In the genomic region with DNA sequence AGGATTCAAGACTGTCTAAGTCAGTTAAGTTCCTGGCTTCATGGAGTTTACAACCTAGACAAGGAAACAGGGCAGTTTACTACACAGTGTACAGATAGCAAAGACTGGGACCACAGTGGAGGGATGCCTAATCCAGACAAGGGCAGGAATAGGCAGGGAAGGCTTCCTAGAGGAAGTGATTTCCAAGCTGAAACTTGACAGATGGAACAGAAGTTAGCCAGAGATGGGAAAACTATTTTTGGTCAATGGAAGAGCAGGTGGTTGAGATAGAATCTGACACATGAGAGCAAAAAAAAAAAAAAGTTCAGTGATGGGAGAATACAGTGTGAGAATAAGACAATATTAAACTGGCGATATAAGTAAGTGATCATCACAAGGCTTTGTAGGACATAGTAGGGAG, we compare ENCODE assay signal across 11 cellular contexts. TPM values are rescaled to one million over a fixed set of nuclear protein-coding genes. Genes with fewer than 3 reads are reported as not detected.
DNase-seq lines count a peak whose midpoint lies in the region; ATAC-seq, FAIRE-seq and TF ChIP-seq lines count a peak whose summit lies in the region.
"Had no signal": no experiment of that assay in that cellular context is flagged by ENCODE, and none has a peak within 500 bp of the region (broad histone marks: within the 10 kb centered on the region; RNA-seq: fewer than 3 reads in every experiment).

No MANE protein-coding gene starts in this region.

- no peak overlapping the region for H4K91ac ChIP-seq in H1 (replicated peaks; ENCODE audit: insufficient read length, low read length)
- H4K91ac ChIP-seq in neuronal stem cell (ENCODE audit: low read depth, low read length, poor library complexity): no peak overlapping the region

- peak overlapping the region; percentile 85; the same call in 1 of the 2 replicates for H3K27ac ChIP-seq in DOHH2 (ENCODE audit: low read depth, low read length)
- peak overlapping the region; percentile 84 for H3K27ac ChIP-seq in OCI-LY1 (ENCODE audit: low read depth, low read length, poor library complexity, severe bottlenecking)
- peak overlapping the region; percentile 89; the same call in 1 of the 2 replicates for H3K27ac ChIP-seq in H1 (ENCODE audit: low read depth, low read length)
- no peak overlapping the region for H3K27ac ChIP-seq in neuronal stem cell (replicated peaks; ENCODE audit: low read length)
- H3K27ac ChIP-seq: neutrophil had no signal

- H3K36me3 ChIP-seq in DOHH2 (ENCODE audit: control insufficient read depth, low read length) (peaks cover 72% of the 10 kb centered on the region), OCI-LY1 (ENCODE audit: insufficient read depth, low read length) (peaks cover 51% of the 10 kb centered on the region), H1 (ENCODE audit: control insufficient read depth in 2 of 4, insufficient read depth in 4 of 4, low read length in 3 of 4) (peaks cover 14 to 53% (median 29%) of the 10 kb centered on the region in 4 experiments), neuronal stem cell (replicated peaks in 1 of 2; ENCODE audit: control insufficient read depth in 2 of 2, insufficient read depth in 2 of 2, low read length in 2 of 2) (peaks cover 18 to 68% of the 10 kb centered on the region in 2 donors)

- 83% methylated on average over 1 of the region's 1 CpG; no CpG with 5 or more reads in 1 of the 2 experiments for WGBS in H1 (ENCODE audit: extremely low coverage in 1 of 2, insufficient coverage in 1 of 2, insufficient read length in 1 of 2, insufficient replicate concordance in 2 of 2, low coverage in 1 of 2, low lambda C conversion rate in 2 of 2, missing lambda C conversion rate in 1 of 2), 2 experiments
- no CpG with 5 or more reads among the region's 1 CpG for WGBS in neuronal stem cell (ENCODE audit: extremely low coverage in 2 of 2, insufficient read length in 2 of 2, insufficient replicate concordance in 1 of 2), 2 donors

- H3K23ac ChIP-seq in H1 (ENCODE audit: insufficient read length) (no peak overlapping the region), neuronal stem cell (ENCODE audit: low read depth, low read length, poor library complexity) (no peak overlapping the region)

- H2BK120ac ChIP-seq in H1 (replicated peaks; ENCODE audit: low read depth, low read length) (no peak overlapping the region), neuronal stem cell (ENCODE audit: low read depth, low read length) (no peak overlapping the region)

- H3K4ac ChIP-seq in H1 (replicated peaks; ENCODE audit: insufficient read length, low read depth, low read length): no peak overlapping the region
- no peak overlapping the region for H3K4ac ChIP-seq in neuronal stem cell (ENCODE audit: low read length)

- DNase-seq in H1 (ENCODE audit: low read depth in 1 of 2, low spot score in 2 of 2) (no peak), neuronal stem cell (ENCODE audit: low spot score) (no peak), MV-4-11 (lab: John Stamatoyannopoulos, UW) (no peak), occipital lobe (lab: John Stamatoyannopoulos, UW) (no peak)
- DNase-seq in stimulated activated CD4-positive, alpha-beta T cell treated with anti-CD3 and anti-CD28 coated beads, Interleukin-2, amount 100 ng/mL, for 24 hours: no peak
- DNase-seq: NCI-H1105 treated with DMSO at 0.1 percent for 48 hours had no signal

- no peak for TF ChIP-seq POLR2A in H1 (IDR thresholded peaks at IDR 0.05; ENCODE audit: control extremely low read depth in 1 of 2, low read depth in 2 of 2, low read length in 2 of 2)

- no peak overlapping the region for H3K56ac ChIP-seq in H1 (replicated peaks; ENCODE audit: insufficient read length, low read depth, low read length)

- ATAC-seq in GM21825 (IDR thresholded peaks at IDR 0.05; ENCODE audit: unreplicated experiment): no peak

- H3K9ac ChIP-seq in OCI-LY1 (ENCODE audit: low read length) (peak overlapping the region; percentile 86), H1 (replicated peaks in 1 of 4; ENCODE audit: extremely low read depth in 1 of 4, low read depth in 3 of 4, low read length in 3 of 4) (peak overlapping the region; percentile 55 to 97 (median 91); a peak in 5 of 7 replicates), neuronal stem cell (ENCODE audit: low read depth, low read length, poor library complexity) (no peak overlapping the region)

- CTCF ChIA-PET in H1 (lab: Charles Lee; ENCODE audit: partially characterized antibody): no interaction called here

- H3K4me2 ChIP-seq in DOHH2 (ENCODE audit: low read length) (peak overlapping the region; percentile 86), OCI-LY1 (ENCODE audit: low read length) (peak overlapping the region; percentile 88), H1 (ENCODE audit: insufficient read depth in 1 of 2, low read depth in 2 of 2, low read length in 2 of 2) (peak overlapping the region; percentile 88 to 89), neuronal stem cell (ENCODE audit: insufficient read depth, low read length, poor library complexity, severe bottlenecking) (peak overlapping the region; percentile 53)

- H3K9me2 ChIP-seq in DOHH2 (replicated peaks; ENCODE audit: control insufficient read depth, low read length): no peaks in the 10 kb centered on the region
- H3K9me2 ChIP-seq in OCI-LY1 (ENCODE audit: low read depth, low read length): no peaks in the 10 kb centered on the region

- H2BK5ac ChIP-seq in H1 (ENCODE audit: low read depth, low read length) (no peak overlapping the region), neuronal stem cell (ENCODE audit: low read length) (no peak overlapping the region)

- H3K79me1 ChIP-seq in H1 (ENCODE audit: low read depth, low read length): peaks cover 15% of the 10 kb centered on the region
- peaks cover 9% of the 10 kb centered on the region for H3K79me1 ChIP-seq in neuronal stem cell (ENCODE audit: low read depth, low read length)

- TF ChIP-seq CTCF in DOHH2 (IDR thresholded peaks at IDR 0.05; ENCODE audit: low read depth, low read length, poor library complexity, severe bottlenecking) (no peak), OCI-LY1 (IDR thresholded peaks at IDR 0.05; ENCODE audit: low read length) (no peak), H1 (IDR thresholded peaks at IDR 0.05; ENCODE audit: control extremely low read depth in 1 of 3, insufficient read depth in 1 of 3, low read depth in 1 of 3, low read length in 3 of 3) (no peak)

- no peak overlapping the region for H3K14ac ChIP-seq in H1 (ENCODE audit: insufficient read length)
- H3K14ac ChIP-seq in neuronal stem cell (ENCODE audit: low read length): no peak overlapping the region

- no peak for TF ChIP-seq RAD21 in H1 (IDR thresholded peaks at IDR 0.05 in 1 of 2, conservative IDR thresholded peaks at IDR 0.05 in 1 of 2; ENCODE audit: low read depth in 2 of 2, low read length in 2 of 2)

- H3K79me2 ChIP-seq in DOHH2 (ENCODE audit: control insufficient read depth, low read length): peaks cover 62% of the 10 kb centered on the region
- H3K79me2 ChIP-seq in OCI-LY1 (ENCODE audit: insufficient read depth, low read length): peaks cover 25% of the 10 kb centered on the region
- H3K79me2 ChIP-seq in H1 (ENCODE audit: control insufficient read depth in 1 of 2, insufficient read depth in 2 of 2, low read length in 2 of 2): peaks cover 6 to 40% of the 10 kb centered on the region in 2 experiments; a peak in 3 of 4 replicates

- no peak overlapping the region for H3K18ac ChIP-seq in H1 (ENCODE audit: extremely low read depth, low read length)
- no peak overlapping the region for H3K18ac ChIP-seq in neuronal stem cell (ENCODE audit: low read length)

- H3K9me3 ChIP-seq in DOHH2 (ENCODE audit: control insufficient read depth, insufficient read depth, low read length) (no peaks in the 10 kb centered on the region), OCI-LY1 (ENCODE audit: low read length) (no peaks in the 10 kb centered on the region), H1 (ENCODE audit: insufficient read depth in 2 of 2, low read depth in 1 of 2, low read length in 1 of 2) (no peaks in the 10 kb centered on the region), neuronal stem cell (replicated peaks in 1 of 2; ENCODE audit: control insufficient read depth in 2 of 2, insufficient read depth in 1 of 2, low read depth in 1 of 2, low read length in 2 of 2) (peaks cover 0 to 3% of the 10 kb centered on the region in 2 donors)
- H3K9me3 ChIP-seq: neutrophil had no signal

- FAIRE-seq in H1 (lab: Jason Lieb, UNC): no peak
- FAIRE-seq: GM19239 had no signal

- no peak overlapping the region for H2BK20ac ChIP-seq in H1 (ENCODE audit: low read length)

- peaks cover 10% of the 10 kb centered on the region; the same call in 1 of the 2 replicates for H3K23me2 ChIP-seq in H1 (ENCODE audit: low read depth, low read length)

- H2BK15ac ChIP-seq in H1 (ENCODE audit: low read length) (no peak overlapping the region), neuronal stem cell (ENCODE audit: low read length) (no peak overlapping the region)

- H3K27me3 ChIP-seq in DOHH2 (ENCODE audit: control insufficient read depth, low read length) (no peaks in the 10 kb centered on the region), OCI-LY1 (ENCODE audit: insufficient read depth, low read length) (no peaks in the 10 kb centered on the region), H1 (replicated peaks in 1 of 4; ENCODE audit: control insufficient read depth in 3 of 4, extremely low read depth in 1 of 4, insufficient read depth in 3 of 4, low read length in 3 of 4) (no peaks in the 10 kb centered on the region), neuronal stem cell (ENCODE audit: control insufficient read depth in 3 of 3, insufficient read depth in 3 of 3, low read depth in 1 of 3, low read length in 3 of 3) (no peaks in the 10 kb centered on the region)
- H3K27me3 ChIP-seq: neutrophil had no signal

- H4K8ac ChIP-seq in H1 (ENCODE audit: extremely low read depth, insufficient read depth, low read length): no peak overlapping the region
- no peak overlapping the region for H4K8ac ChIP-seq in neuronal stem cell (ENCODE audit: low read depth, low read length)

- H3K4me1 ChIP-seq in DOHH2 (ENCODE audit: control insufficient read depth, low read length) (peaks cover 27% of the 10 kb centered on the region), OCI-LY1 (ENCODE audit: insufficient read depth, low read length, severe bottlenecking) (peaks cover 28% of the 10 kb centered on the region), H1 (replicated peaks in 1 of 4; ENCODE audit: control insufficient read depth in 3 of 4, insufficient read depth in 4 of 4, low read length in 3 of 4) (peaks cover 4 to 12% (median 7%) of the 10 kb centered on the region in 4 experiments; a peak in 6 of 7 replicates), neuronal stem cell (ENCODE audit: control insufficient read depth in 2 of 2, insufficient read depth in 1 of 2, low read depth in 1 of 2, low read length in 2 of 2) (peaks cover 6 to 7% of the 10 kb centered on the region in 2 donors)

- H2AK5ac ChIP-seq in H1 (ENCODE audit: low read depth, low read length) (no peak overlapping the region), neuronal stem cell (ENCODE audit: low read depth, low read length) (no peak overlapping the region)

- no peaks in the 10 kb centered on the region for H4K20me1 ChIP-seq in DOHH2 (ENCODE audit: control insufficient read depth, insufficient read depth, low read depth, low read length)
- no peaks in the 10 kb centered on the region for H4K20me1 ChIP-seq in OCI-LY1 (ENCODE audit: insufficient read depth, low read length)
- peaks cover 5 to 6% of the 10 kb centered on the region in 2 experiments for H4K20me1 ChIP-seq in H1 (replicated peaks in 1 of 2; ENCODE audit: control insufficient read depth in 1 of 2, insufficient read depth in 2 of 2, low read length in 2 of 2)

- POLR2A ChIA-PET in H1 (lab: Charles Lee; ENCODE audit: partially characterized antibody): interaction anchor here (0.7 to 7.8 kb wide), 4 partner anchors 9 to 91 kb away, joined by 3 to 55 read pairs (median 4); no protein-coding TSS in a partner anchor

- peaks cover 12% of the 10 kb centered on the region for H3F3A ChIP-seq in DOHH2 (ENCODE audit: control insufficient read depth, insufficient read depth)
- no peaks in the 10 kb centered on the region for H3F3A ChIP-seq in OCI-LY1 (ENCODE audit: insufficient read depth, low read length)

- H2AFZ ChIP-seq in OCI-LY1 (ENCODE audit: low read length): no peak overlapping the region
- H2AFZ ChIP-seq in H1 (ENCODE audit: low read length): no peak overlapping the region
- no peak overlapping the region for H2AFZ ChIP-seq in neuronal stem cell (ENCODE audit: low read length)

- no peak for TF ChIP-seq EP300 in H1 (IDR thresholded peaks at IDR 0.05; ENCODE audit: borderline replicate concordance in 1 of 2, low read depth in 2 of 2, low read length in 2 of 2)

- H4K5ac ChIP-seq in H1 (ENCODE audit: insufficient read length, low read depth, low read length): no peak overlapping the region

- H2BK12ac ChIP-seq in H1 (ENCODE audit: low read depth, low read length): no peak overlapping the region
- no peak overlapping the region for H2BK12ac ChIP-seq in neuronal stem cell (ENCODE audit: low read length)

- peak overlapping the region; percentile 91 for H3K4me3 ChIP-seq in DOHH2 (ENCODE audit: low read length)
- peak overlapping the region; percentile 69 for H3K4me3 ChIP-seq in OCI-LY1 (ENCODE audit: low read depth, low read length, poor library complexity, severe bottlenecking)
- peak overlapping the region; percentile 57 to 100 (median 89) for H3K4me3 ChIP-seq in H1 (ENCODE audit: extremely low read depth in 1 of 4, insufficient read depth in 2 of 4, low read depth in 3 of 4, low read length in 4 of 4)
- H3K4me3 ChIP-seq in neuronal stem cell (ENCODE audit: low read length in 2 of 2): peak overlapping the region in 1 of 2 donors; percentile 60

RNA-seq across cellular contexts. Expression of a gene that starts 1.3 kb away (rescaled TPM):
- 177 TPM in 2 replicates for total RNA-seq in H1 (2021; fragmentation: NEBNext Ultra II Directional; extraction: Animal tissue kit (Norgen Biotek cat#: 25700))
- 371 and 380 TPM in 2 replicates for polyA plus RNA-seq in H1 (2011; rRNA removed)
- 332 TPM for polyA plus RNA-seq in H1 (2011; cell fraction: cytosol; rRNA removed)
- polyA plus RNA-seq in H1 (2011; cell fraction: nucleus; rRNA removed): 200 TPM
- 185 to 267 TPM (median 211 TPM) in 4 replicates for polyA plus RNA-seq in H1 (2012, experiment 1 of 2)
- 194 TPM for polyA plus RNA-seq in H1 (2012, experiment 2 of 2)
- 202 TPM for polyA plus RNA-seq in H1 (2013, experiment 1 of 2)
- 203 TPM for polyA plus RNA-seq in H1 (2013, experiment 2 of 2)
- polyA minus RNA-seq in H1 (2011; rRNA and poly(A)+ RNA removed): 112 and 126 TPM in 2 replicates
- 86.9 TPM for polyA minus RNA-seq in H1 (2011; cell fraction: cytosol; rRNA and poly(A)+ RNA removed)
- 140 TPM for polyA minus RNA-seq in H1 (2011; cell fraction: nucleus; rRNA and poly(A)+ RNA removed)
- 102 TPM for polyA plus RNA-seq in neuronal stem cell (2013, experiment 1 of 2)
- polyA plus RNA-seq in neuronal stem cell (2013, experiment 2 of 2): 102 TPM
- total RNA-seq in occipital lobe: 38.2 TPM

RNA-seq across cellular contexts. Expression of a gene that starts 1.4 kb away (rescaled TPM):
- 28.8 TPM in 2 replicates for total RNA-seq in H1 (2021; fragmentation: NEBNext Ultra II Directional; extraction: Animal tissue kit (Norgen Biotek cat#: 25700))
- 18.3 and 24.4 TPM in 2 replicates for polyA plus RNA-seq in H1 (2011; rRNA removed)
- polyA plus RNA-seq in H1 (2011; cell fraction: cytosol; rRNA removed): 27.0 TPM
- polyA plus RNA-seq in H1 (2011; cell fraction: nucleus; rRNA removed): 21.1 TPM
- polyA plus RNA-seq in H1 (2012, experiment 1 of 2): 33.7 to 44.8 TPM (median 38.8 TPM) in 4 replicates
- polyA plus RNA-seq in H1 (2012, experiment 2 of 2): 14.9 TPM
- 21.2 TPM for polyA plus RNA-seq in H1 (2013, experiment 1 of 2)
- 20.0 TPM for polyA plus RNA-seq in H1 (2013, experiment 2 of 2)
- polyA minus RNA-seq in H1 (2011; rRNA and poly(A)+ RNA removed): 26.5 and 26.8 TPM in 2 replicates
- polyA minus RNA-seq in H1 (2011; cell fraction: cytosol; rRNA and poly(A)+ RNA removed): 13.7 TPM
- 18.7 TPM for polyA minus RNA-seq in H1 (2011; cell fraction: nucleus; rRNA and poly(A)+ RNA removed)
- 41.0 TPM for polyA plus RNA-seq in neuronal stem cell (2013, experiment 1 of 2)
- polyA plus RNA-seq in neuronal stem cell (2013, experiment 2 of 2): 41.3 TPM
- total RNA-seq in occipital lobe: 12.6 TPM
